1 cellular context compared by ENCODE assay signal in genomic region chr11:9613118-9613829, GRCh38.
TF ChIP-seq lines count a peak whose summit lies in the region.

No MANE protein-coding gene starts in this region.

TF ChIP-seq in HepG2, 621 proteins besides CTCF, POLR2A, EP300 and RAD21 (continued from another document and continues in another):
- TF ChIP-seq PRDM4 (CRISPR knock-in tag; IDR thresholded peaks at IDR 0.05; ENCODE audit: borderline replicate concordance) (no peak), HMGA1 (CRISPR knock-in tag; conservative IDR thresholded peaks at IDR 0.05) (no peak), MTA3 (CRISPR knock-in tag; IDR thresholded peaks at IDR 0.05) (no peak), ZNF225 (CRISPR knock-in tag; IDR thresholded peaks at IDR 0.05) (0 out of 2 replicates have a peak, but pooled peaks have one; percentile 34), ZNF276 (CRISPR knock-in tag; IDR thresholded peaks at IDR 0.05; ENCODE audit: low read depth) (no peak), MIER3 (CRISPR knock-in tag; IDR thresholded peaks at IDR 0.05; ENCODE audit: borderline replicate concordance) (peak; percentile 71; the same call in 1 of the 2 replicates), NR1H2 (CRISPR knock-in tag; IDR thresholded peaks at IDR 0.05; ENCODE audit: borderline replicate concordance, low read depth) (no peak), ZNF12 (CRISPR knock-in tag; IDR thresholded peaks at IDR 0.05) (no peak), GZF1 (CRISPR knock-in tag; IDR thresholded peaks at IDR 0.05) (no peak), CCAR2 (optimal IDR thresholded peaks at IDR 0.05; ENCODE audit: low read depth, low read length) (peak; percentile 28), DMAP1 (CRISPR knock-in tag; IDR thresholded peaks at IDR 0.05) (peak; percentile 53), SNRNP70 (IDR thresholded peaks at IDR 0.05; ENCODE audit: low read depth, low read length) (no peak), ZSCAN12 (CRISPR knock-in tag; IDR thresholded peaks at IDR 0.05) (no peak), ADNP (CRISPR knock-in tag; IDR thresholded peaks at IDR 0.05) (no peak), CERS6 (CRISPR knock-in tag; IDR thresholded peaks at IDR 0.05) (no peak), ZMYM2 (CRISPR knock-in tag; IDR thresholded peaks at IDR 0.05) (no peak; the same call in 1 of the 2 replicates), ZNF333 (CRISPR knock-in tag; IDR thresholded peaks at IDR 0.05; ENCODE audit: borderline replicate concordance) (no peak; the same call in 1 of the 2 replicates), ZNF687 (CRISPR knock-in tag; IDR thresholded peaks at IDR 0.05) (peak; percentile 89), RARA (CRISPR knock-in tag; IDR thresholded peaks at IDR 0.05) (no peak), RFX1 (IDR thresholded peaks at IDR 0.05) (no peak), POGZ (CRISPR knock-in tag; IDR thresholded peaks at IDR 0.05) (no peak), POLR2AphosphoS5 (IDR thresholded peaks at IDR 0.05; ENCODE audit: low read depth, low read length) (peak; percentile 52; the same call in 1 of the 2 replicates), ZNF354B (CRISPR knock-in tag; IDR thresholded peaks at IDR 0.05) (no peak), NFIC (IDR thresholded peaks at IDR 0.05; ENCODE audit: low read length) (no peak), MXD1 (CRISPR knock-in tag; IDR thresholded peaks at IDR 0.05) (no peak), ZFP90 (CRISPR knock-in tag; IDR thresholded peaks at IDR 0.05; ENCODE audit: borderline replicate concordance) (no peak), ZBTB42 (CRISPR knock-in tag; IDR thresholded peaks at IDR 0.05) (no peak), SMC3 (IDR thresholded peaks at IDR 0.05; ENCODE audit: low read length) (peak; percentile 68), TAF15 (IDR thresholded peaks at IDR 0.05; ENCODE audit: low read depth, low read length, poor library complexity, severe bottlenecking) (no peak), ZSCAN22 (CRISPR knock-in tag; IDR thresholded peaks at IDR 0.05) (no peak), WIZ (CRISPR knock-in tag; IDR thresholded peaks at IDR 0.05) (0 out of 2 replicates have a peak, but pooled peaks have one; percentile 15), THAP8 (CRISPR knock-in tag; IDR thresholded peaks at IDR 0.05; ENCODE audit: borderline replicate concordance) (no peak), PAX8 (CRISPR knock-in tag; IDR thresholded peaks at IDR 0.05; ENCODE audit: borderline replicate concordance) (no peak), RFX3 (CRISPR knock-in tag; IDR thresholded peaks at IDR 0.05) (no peak), ZNF543 (CRISPR knock-in tag; IDR thresholded peaks at IDR 0.05) (no peak), ZNF83 (CRISPR knock-in tag; IDR thresholded peaks at IDR 0.05; ENCODE audit: borderline replicate concordance) (no peak), FIP1L1 (IDR thresholded peaks at IDR 0.05; ENCODE audit: borderline replicate concordance, insufficient read depth, low read depth, low read length) (no peak), HMG20B (CRISPR knock-in tag; conservative IDR thresholded peaks at IDR 0.05) (no peak; the same call in 1 of the 2 replicates), ZFP82 (CRISPR knock-in tag; IDR thresholded peaks at IDR 0.05; ENCODE audit: borderline replicate concordance) (0 out of 2 replicates have a peak, but pooled peaks have one; percentile 38), TRAFD1 (CRISPR knock-in tag; IDR thresholded peaks at IDR 0.05; ENCODE audit: borderline replicate concordance) (no peak), ZNF264 (CRISPR knock-in tag; IDR thresholded peaks at IDR 0.05) (peak; percentile 57; the same call in 1 of the 2 replicates), STAG1 (CRISPR knock-in tag; IDR thresholded peaks at IDR 0.05) (peak; percentile 88), HOXA7 (CRISPR knock-in tag; IDR thresholded peaks at IDR 0.05) (no peak)
- TF ChIP-seq, protein P1, sequence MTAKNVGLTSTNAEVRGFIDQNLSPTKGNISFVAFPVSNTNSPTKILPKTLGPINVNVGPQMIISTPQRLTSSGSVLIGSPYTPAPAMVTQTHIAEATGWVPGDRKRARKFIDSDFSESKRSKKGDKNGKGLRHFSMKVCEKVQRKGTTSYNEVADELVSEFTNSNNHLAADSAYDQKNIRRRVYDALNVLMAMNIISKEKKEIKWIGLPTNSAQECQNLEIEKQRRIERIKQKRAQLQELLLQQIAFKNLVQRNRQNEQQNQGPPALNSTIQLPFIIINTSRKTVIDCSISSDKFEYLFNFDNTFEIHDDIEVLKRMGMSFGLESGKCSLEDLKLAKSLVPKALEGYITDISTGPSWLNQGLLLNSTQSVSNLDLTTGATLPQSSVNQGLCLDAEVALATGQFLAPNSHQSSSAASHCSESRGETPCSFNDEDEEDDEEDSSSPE (CRISPR knock-in tag; IDR thresholded peaks at IDR 0.05), result 0 out of 2 replicates have a peak, but pooled peaks have one; percentile 40
- TF ChIP-seq, protein P2, sequence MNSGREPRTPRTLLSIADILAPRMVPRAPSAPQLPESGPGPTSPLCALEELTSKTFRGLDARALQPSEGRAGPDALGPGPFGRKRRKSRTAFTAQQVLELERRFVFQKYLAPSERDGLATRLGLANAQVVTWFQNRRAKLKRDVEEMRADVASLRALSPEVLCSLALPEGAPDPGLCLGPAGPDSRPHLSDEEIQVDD (CRISPR knock-in tag; IDR thresholded peaks at IDR 0.05; ENCODE audit: borderline replicate concordance), result 0 out of 2 replicates have a peak, but pooled peaks have one; percentile 30
- TF ChIP-seq, protein P3, sequence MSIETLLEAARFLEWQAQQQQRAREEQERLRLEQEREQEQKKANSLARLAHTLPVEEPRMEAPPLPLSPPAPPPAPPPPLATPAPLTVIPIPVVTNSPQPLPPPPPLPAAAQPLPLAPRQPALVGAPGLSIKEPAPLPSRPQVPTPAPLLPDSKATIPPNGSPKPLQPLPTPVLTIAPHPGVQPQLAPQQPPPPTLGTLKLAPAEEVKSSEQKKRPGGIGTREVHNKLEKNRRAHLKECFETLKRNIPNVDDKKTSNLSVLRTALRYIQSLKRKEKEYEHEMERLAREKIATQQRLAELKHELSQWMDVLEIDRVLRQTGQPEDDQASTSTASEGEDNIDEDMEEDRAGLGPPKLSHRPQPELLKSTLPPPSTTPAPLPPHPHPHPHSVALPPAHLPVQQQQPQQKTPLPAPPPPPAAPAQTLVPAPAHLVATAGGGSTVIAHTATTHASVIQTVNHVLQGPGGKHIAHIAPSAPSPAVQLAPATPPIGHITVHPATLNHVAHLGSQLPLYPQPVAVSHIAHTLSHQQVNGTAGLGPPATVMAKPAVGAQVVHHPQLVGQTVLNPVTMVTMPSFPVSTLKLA (IDR thresholded peaks at IDR 0.05), result no peak
- TF ChIP-seq, protein P4, sequence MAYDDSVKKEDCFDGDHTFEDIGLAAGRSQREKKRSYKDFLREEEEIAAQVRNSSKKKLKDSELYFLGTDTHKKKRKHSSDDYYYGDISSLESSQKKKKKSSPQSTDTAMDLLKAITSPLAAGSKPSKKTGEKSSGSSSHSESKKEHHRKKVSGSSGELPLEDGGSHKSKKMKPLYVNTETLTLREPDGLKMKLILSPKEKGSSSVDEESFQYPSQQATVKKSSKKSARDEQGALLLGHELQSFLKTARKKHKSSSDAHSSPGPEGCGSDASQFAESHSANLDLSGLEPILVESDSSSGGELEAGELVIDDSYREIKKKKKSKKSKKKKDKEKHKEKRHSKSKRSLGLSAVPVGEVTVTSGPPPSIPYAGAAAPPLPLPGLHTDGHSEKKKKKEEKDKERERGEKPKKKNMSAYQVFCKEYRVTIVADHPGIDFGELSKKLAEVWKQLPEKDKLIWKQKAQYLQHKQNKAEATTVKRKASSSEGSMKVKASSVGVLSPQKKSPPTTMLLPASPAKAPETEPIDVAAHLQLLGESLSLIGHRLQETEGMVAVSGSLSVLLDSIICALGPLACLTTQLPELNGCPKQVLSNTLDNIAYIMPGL (CRISPR knock-in tag; IDR thresholded peaks at IDR 0.05; ENCODE audit: borderline replicate concordance in 1 of 2, low read depth in 1 of 2), result peak; percentile 70 to 94; a peak in 3 of 4 replicates
